ENCODE assay signal across 8 cellular contexts in the genomic region with DNA sequence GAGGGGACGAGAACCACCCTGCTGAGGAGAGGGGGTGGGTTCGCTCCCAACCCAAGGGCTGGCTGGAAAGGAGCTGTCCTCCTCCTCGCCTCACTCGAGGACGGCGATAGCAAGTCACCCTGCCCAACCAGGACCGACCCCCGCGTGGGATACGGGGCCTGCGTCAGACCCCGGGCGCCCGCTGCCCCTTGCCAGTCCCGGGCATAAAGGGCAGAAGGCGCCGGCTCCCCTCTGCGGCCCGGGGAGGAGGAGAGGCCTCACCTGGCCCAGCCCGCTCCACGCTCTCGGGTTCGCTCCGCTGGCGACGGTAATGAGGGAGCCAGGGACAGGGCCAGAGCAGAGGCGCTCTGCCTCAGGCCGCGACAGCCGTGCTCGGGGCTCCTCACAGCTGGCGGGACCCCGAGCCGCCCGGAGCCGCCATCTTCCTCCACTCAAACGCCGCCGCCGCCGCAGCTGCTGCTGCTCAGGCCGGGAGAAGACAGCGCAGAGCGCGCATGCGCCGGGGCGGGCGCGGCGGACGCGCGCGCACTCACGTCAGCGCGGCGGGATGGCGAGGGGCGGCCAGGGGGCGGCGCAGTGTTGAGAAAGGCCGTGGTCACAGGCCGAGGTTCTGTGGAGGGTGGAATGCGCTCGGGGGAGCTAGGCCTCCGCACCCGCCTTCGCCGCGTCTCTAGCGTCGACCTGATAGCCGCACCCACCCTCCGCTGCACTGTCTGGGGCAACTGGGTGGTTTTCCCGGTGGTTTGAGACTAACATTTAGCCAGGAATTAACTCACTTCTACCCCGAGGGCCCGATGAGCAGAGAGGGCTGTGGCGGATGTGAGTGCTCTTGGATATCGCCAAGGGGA. TPM values are rescaled to one million over a fixed set of nuclear protein-coding genes. Genes with fewer than 3 reads are reported as not detected.
A peak's percentile ranks its signal among the peaks of the same experiment; 100 is the strongest.
DNase-seq lines count a peak whose midpoint lies in the region; ATAC-seq and TF ChIP-seq lines count a peak whose summit lies in the region.

A gene (minus strand): TSS at position 487 of the 848 bp plus-strand sequence. CDS start 37,062 bp downstream, outside the sequence.

- H3K4me1 ChIP-seq in left ventricle myocardium inferior: peaks cover 49% of the 10 kb centered on the region
- peaks cover 34% of the 10 kb centered on the region for H3K4me1 ChIP-seq in psoas muscle
- H3K4me1 ChIP-seq in urinary bladder (ENCODE audit: insufficient read depth): no peaks in the 10 kb centered on the region

- TF ChIP-seq CTCF in left ventricle myocardium inferior (IDR thresholded peaks at IDR 0.05; ENCODE audit: borderline replicate concordance) (peak; percentile 63), psoas muscle (IDR thresholded peaks at IDR 0.05) (peak; percentile 36)

- intact Hi-C loops in T-helper 1 cell treated with Interleukin-12 subunit alpha and Interleukin-12 subunit beta and Interleukin-4 antibody, amounts not matched to agents 30 ng/mL and 1 ng/mL, for 36 hours (cut with micrococcal nuclease): loop anchor here (1.0 to 5.0 kb wide), 7 partner anchors 11 to 825 kb away; a partner anchor contains a TSS
- intact Hi-C loops in left ventricle myocardium inferior (cut with micrococcal nuclease): no loop called here
- intact Hi-C loops in psoas muscle (cut with DNase I): loop anchor here (5.0 to 10.0 kb wide), 2 partner anchors 50 to 107 kb away; no protein-coding TSS in a partner anchor

- peak; percentile 69 for DNase-seq in NCI-H1694 (lab: John Stamatoyannopoulos, UW)
- peak; percentile 88 for DNase-seq in amniotic epithelial cell (ENCODE audit: low read depth)
- peak; percentile 92 for DNase-seq in left ventricle myocardium inferior
- peak; percentile 91 to 96 for DNase-seq in psoas muscle

- H3K27ac ChIP-seq in left ventricle myocardium inferior (replicated peaks) (peak within 1 kb of the TSS; percentile 95), psoas muscle (peak within 1 kb of the TSS; percentile 97), urinary bladder (ENCODE audit: low read depth) (peak within 1 kb of the TSS; percentile 83)

- H3K4me3 ChIP-seq in left ventricle myocardium inferior (peak within 1 kb of the TSS; percentile 88), psoas muscle (peak within 1 kb of the TSS; percentile 96), urinary bladder (ENCODE audit: low read depth, low read length) (peak within 1 kb of the TSS; percentile 82)

- TF ChIP-seq POLR2A in GM15510 (IDR thresholded peaks at IDR 0.05; ENCODE audit: borderline replicate concordance, extremely low read depth, insufficient read length): peak; percentile 94

- no peaks in the 10 kb centered on the region for H3K27me3 ChIP-seq in left ventricle myocardium inferior (ENCODE audit: low read depth)
- H3K27me3 ChIP-seq in psoas muscle (ENCODE audit: insufficient read depth in 3 of 3, low read length in 2 of 3): no peaks in the 10 kb centered on the region

- WGBS in psoas muscle, 3 donors: 0 to 1% (median 1%) methylated on average over 60 to 81 of the region's 81 CpGs
- under 1% methylated on average over 81 of the region's 81 CpGs for WGBS in urinary bladder

- ATAC-seq in HG02885 (IDR thresholded peaks at IDR 0.05; ENCODE audit: poor library complexity, unreplicated experiment) (peak; percentile 94), psoas muscle (peak; percentile 97 to 99 (median 98))

- H3K36me3 ChIP-seq in left ventricle myocardium inferior (no peaks in the 10 kb centered on the region), psoas muscle (ENCODE audit: insufficient read depth in 1 of 2, low read depth in 1 of 2) (peaks cover 0 to 4% of the 10 kb centered on the region in 2 donors), urinary bladder (ENCODE audit: insufficient read depth) (no peaks in the 10 kb centered on the region)

- no peaks in the 10 kb centered on the region for H3K9me3 ChIP-seq in left ventricle myocardium inferior (replicated peaks)
- H3K9me3 ChIP-seq in psoas muscle: no peaks in the 10 kb centered on the region

RNA-seq across cellular contexts. Expression of the gene that starts here (rescaled TPM):
- total RNA-seq in T-helper 1 cell treated with Interleukin-12 subunit alpha and Interleukin-12 subunit beta and Interleukin-4 antibody, amounts not matched to agents 30 ng/mL and 1 ng/mL, for 36 hours: 20.0 and 20.1 TPM in 2 replicates
- 18.6 TPM for total RNA-seq in left ventricle myocardium inferior
- 10 to 100 TPM; 14.7 to 24.4 (median 19.8) TPM for total RNA-seq in psoas muscle
- polyA plus RNA-seq in psoas muscle: 10 to 100 TPM in 2 of 3 donors, 1 to 10 TPM in 1; 7.4 to 26.6 (median 14.8) TPM
- 25.7 TPM for total RNA-seq in urinary bladder
- 28.2 TPM for polyA plus RNA-seq in urinary bladder

Comparison
In these comparisons a context has a peak if more than half of its experiments do, and no peak if none do; other contexts are left out.
1. Peak in every context shown above with its lines: DNase-seq, ATAC-seq, H3K4me3 ChIP-seq and H3K27ac ChIP-seq.